10 cellular contexts compared by ENCODE assay signal in genomic region chr6:137970368-137970767, GRCh38.
A peak's percentile ranks its signal among the peaks of the same experiment; 100 is the strongest.
DNase-seq lines count a peak whose midpoint lies in the region; ATAC-seq and TF ChIP-seq lines count a peak whose summit lies in the region.
"Had no signal": no experiment of that assay in that cellular context is flagged by ENCODE, and none has a peak within 500 bp of the region (broad histone marks: within the 10 kb centered on the region; RNA-seq: fewer than 3 reads in every experiment).

No MANE protein-coding gene starts in this region.

- CTCF ChIA-PET in OCI-LY7 (lab: Charles Lee; ENCODE audit: unreplicated experiment): interaction anchor here (0.6 kb wide), 1 partner anchor 621 kb away, joined by 4 read pairs; no protein-coding TSS in a partner anchor

- TF ChIP-seq CTCF in GM13976 (IDR thresholded peaks at IDR 0.05; ENCODE audit: borderline replicate concordance, control extremely low read depth, extremely low read depth, insufficient read depth, missing control alignments) (no peak), OCI-LY7 (conservative IDR thresholded peaks at IDR 0.05; ENCODE audit: low read length) (no peak)

- POLR2A ChIA-PET in OCI-LY7 (lab: Charles Lee): interaction anchor here (0.6 kb wide), 1 partner anchor 98 kb away, joined by 4 read pairs; no protein-coding TSS in a partner anchor

- H3K9me3 Mint-ChIP-seq in immature natural killer cell: no peaks in the 10 kb centered on the region
- H3K9me3 Mint-ChIP-seq: mesothelial cell of epicardium had no signal

- no peaks in the 10 kb centered on the region for H3K36me3 ChIP-seq in OCI-LY7 (ENCODE audit: insufficient read depth, low read length)

- no peaks in the 10 kb centered on the region for H3K9me2 ChIP-seq in OCI-LY7 (ENCODE audit: insufficient read depth, low read length)

- H3K9me3 ChIP-seq in OCI-LY7 (ENCODE audit: low read length): no peaks in the 10 kb centered on the region

- no peak overlapping the region for H3K27ac ChIP-seq in OCI-LY7 (ENCODE audit: low read depth, low read length, poor library complexity, severe bottlenecking)

- H3K4me1 ChIP-seq in OCI-LY7 (ENCODE audit: insufficient read depth, low read length, poor library complexity, severe bottlenecking): peaks cover 49% of the 10 kb centered on the region

- intact Hi-C loops in OCI-LY7 (cut with micrococcal nuclease; ENCODE audit: unreplicated experiment): no loop called here

- no peaks in the 10 kb centered on the region for H4K20me1 ChIP-seq in OCI-LY7 (ENCODE audit: insufficient read depth, low read length)

- peaks cover 0 to 7% (median 0%) of the 10 kb centered on the region in 3 donors for H3K36me3 Mint-ChIP-seq in immature natural killer cell
- H3K36me3 Mint-ChIP-seq: mesothelial cell of epicardium had no signal

- H3K4me3 ChIP-seq in OCI-LY7 (ENCODE audit: low read depth, low read length, poor library complexity, severe bottlenecking): no peak overlapping the region

- no peaks in the 10 kb centered on the region for H3K79me2 ChIP-seq in OCI-LY7 (ENCODE audit: insufficient read depth, low read depth, low read length)

- in situ Hi-C loops in GM13976 (cut with MboI; ENCODE audit: low sequenced_read_pairs, unreplicated experiment): no loop called here

- H3K27me3 Mint-ChIP-seq in immature natural killer cell (ENCODE audit: low read depth in 3 of 3): peaks cover 1 to 11% (median 9%) of the 10 kb centered on the region in 3 donors

- H2AFZ ChIP-seq in OCI-LY7 (ENCODE audit: low read length): no peak overlapping the region; the same call in 1 of the 2 replicates

- BruUV-seq in OCI-LY7 (replicated peaks; lab: Mats Ljungman, UMichigan): no TSS peak

- no peak overlapping the region for H3K4me2 ChIP-seq in OCI-LY7 (ENCODE audit: low read length)

- ATAC-seq in GM21367 (IDR thresholded peaks at IDR 0.05; ENCODE audit: unreplicated experiment) (peak; percentile 56), GM19035 (IDR thresholded peaks at IDR 0.05; ENCODE audit: unreplicated experiment) (no peak)
- ATAC-seq: right cardiac atrium had no signal

- peaks cover 84 to 88% of the 10 kb centered on the region in 2 donors for H3K4me1 Mint-ChIP-seq in immature natural killer cell

- DNase-seq in GM13976 (ENCODE audit: low spot score) (peak; percentile 28), OCI-LY7 (ENCODE audit: low spot score) (peak; percentile 25), immature natural killer cell (peak; percentile 32 to 43 (median 32)), kidney tubule cell (ENCODE audit: low spot score) (no peak), ecto neural progenitor cell (ENCODE audit: low spot score) (no peak)
- DNase-seq: NCI-H1105, right cardiac atrium had no signal

- H3K27ac Mint-ChIP-seq in immature natural killer cell: peak overlapping the region; percentile 50 to 100 (median 92)
- H3K27ac Mint-ChIP-seq: mesothelial cell of epicardium had no signal

- H3K4me3 Mint-ChIP-seq in immature natural killer cell: peak overlapping the region; percentile 50 to 76 (median 61)
- H3K4me3 Mint-ChIP-seq: mesothelial cell of epicardium had no signal

Comparison
In these comparisons a context has a peak if more than half of its experiments do, and no peak if none do; other contexts are left out.
1. DNase-seq: peak in GM13976 (single experiment), OCI-LY7 (single experiment) and immature natural killer cell (3 of 3); none in kidney tubule cell (single experiment) and ecto neural progenitor cell (single experiment).